In genomic region chr3:58074126-58074715, GRCh38 we compare ENCODE assay signal across 8 cellular contexts.
A peak's percentile ranks its signal among the peaks of the same experiment; 100 is the strongest.
DNase-seq lines count a peak whose midpoint lies in the region; ATAC-seq and TF ChIP-seq lines count a peak whose summit lies in the region.
"Had no signal": no experiment of that assay in that cellular context is flagged by ENCODE, and none has a peak within 500 bp of the region (broad histone marks: within the 10 kb centered on the region; RNA-seq: fewer than 3 reads in every experiment).

No MANE protein-coding gene starts in this region.

- intact Hi-C loops in spleen (cut with DNase I; ENCODE audit: low total_unique reads), result loop anchor here (10.0 kb wide), 1 partner anchor 49 kb away; no protein-coding TSS in a partner anchor

- peaks cover 10 to 44% (median 27%) of the 10 kb centered on the region in 6 donors for H3K4me1 ChIP-seq in spleen

- TF ChIP-seq POLR2A in spleen (IDR thresholded peaks at IDR 0.05), result no peak

- TF ChIP-seq CTCF in spleen (IDR thresholded peaks at IDR 0.05 in 8 of 11, conservative IDR thresholded peaks at IDR 0.05 in 3 of 11) (no peak), GM13977 (IDR thresholded peaks at IDR 0.05; ENCODE audit: extremely low read depth, insufficient read depth, missing control alignments) (no peak), brain microvascular endothelial cell (IDR thresholded peaks at IDR 0.05; ENCODE audit: low read depth, low read length, missing control alignments) (no peak)

- peak overlapping the region; percentile 56 for H3K27ac Mint-ChIP-seq in T-helper 17 cell

- DNase-seq in T-helper 17 cell (no peak), spleen (no peak), GM13977 (ENCODE audit: low spot score) (no peak), brain microvascular endothelial cell (no peak)

- H3K27ac ChIP-seq in spleen (peak overlapping the region in 5 of 8 donors; percentile 0 to 45 (median 27)), brain microvascular endothelial cell (no peak overlapping the region)
- H3K27ac ChIP-seq: KMS-11 had no signal

- peaks cover 2% of the 10 kb centered on the region for H3K36me3 Mint-ChIP-seq in T-helper 17 cell (ENCODE audit: low read depth)

- ATAC-seq in GM18861 (IDR thresholded peaks at IDR 0.05; ENCODE audit: unreplicated experiment), result peak; percentile 40
- peak; percentile 44 for ATAC-seq in HG02973 (IDR thresholded peaks at IDR 0.05; ENCODE audit: unreplicated experiment)
- ATAC-seq in T-helper 17 cell, result peak; percentile 20
- ATAC-seq in SK-N-SH treated with all-trans-retinoic acid at 6 μM for 48 hours, result no peak

- H3K36me3 ChIP-seq in spleen (peaks cover 0 to 28% (median 13%) of the 10 kb centered on the region in 6 donors), brain microvascular endothelial cell (replicated peaks) (peaks cover 32% of the 10 kb centered on the region)

- no peaks in the 10 kb centered on the region for H3K27me3 Mint-ChIP-seq in T-helper 17 cell

- H3K27me3 ChIP-seq in spleen (replicated peaks in 1 of 7), result no peaks in the 10 kb centered on the region
- H3K27me3 ChIP-seq in brain microvascular endothelial cell (replicated peaks), result no peaks in the 10 kb centered on the region

- no peaks in the 10 kb centered on the region for H3K9me3 ChIP-seq in T-helper 17 cell (ENCODE audit: control insufficient read depth, low read length, poor library complexity, severe bottlenecking)
- no peaks in the 10 kb centered on the region for H3K9me3 ChIP-seq in spleen

- WGBS in spleen, 5 donors, result 26 to 36% (median 32%) methylated on average over 4 of the region's 4 CpGs

- H3K4me3 ChIP-seq in spleen (no peak overlapping the region), brain microvascular endothelial cell (ENCODE audit: low read depth, low read length) (no peak overlapping the region)

- in situ Hi-C loops in GM13977 (cut with MboI; ENCODE audit: low pct_unique_long_range_greater_than_20kb, low sequenced_read_pairs, unreplicated experiment), result no loop called here
- in situ Hi-C loops in brain microvascular endothelial cell (cut with HindIII; ENCODE audit: low pct_ligation_motif_present, low sequenced_read_pairs), result no loop called here

- peaks cover 11% of the 10 kb centered on the region for H3K4me1 Mint-ChIP-seq in T-helper 17 cell

- H3K4me3 Mint-ChIP-seq in T-helper 17 cell, result no peak overlapping the region

TF ChIP-seq in SK-N-SH treated with all-trans-retinoic acid at 6 μM for 48 hours, 23 proteins besides CTCF, POLR2A, EP300 and RAD21:
- TF ChIP-seq CSRNP3 (CRISPR knock-in tag; IDR thresholded peaks at IDR 0.05) (no peak), PPARA (CRISPR knock-in tag; IDR thresholded peaks at IDR 0.05; ENCODE audit: borderline replicate concordance) (no peak), POU6F1 (CRISPR knock-in tag; IDR thresholded peaks at IDR 0.05; ENCODE audit: borderline replicate concordance, low read depth) (no peak), SNAI2 (CRISPR knock-in tag; IDR thresholded peaks at IDR 0.05) (no peak), OSR1 (CRISPR knock-in tag; IDR thresholded peaks at IDR 0.05) (no peak), TSHZ2 (CRISPR knock-in tag; IDR thresholded peaks at IDR 0.05) (no peak), PATZ1 (CRISPR knock-in tag; IDR thresholded peaks at IDR 0.05; ENCODE audit: borderline replicate concordance) (no peak), BACH2 (CRISPR knock-in tag; IDR thresholded peaks at IDR 0.05; ENCODE audit: borderline replicate concordance) (no peak)
